11 cellular contexts compared by ENCODE assay signal in genomic region chr11:77449784-77450183, GRCh38.
"Had no signal": no experiment of that assay in that cellular context is flagged by ENCODE, and none has a peak within 500 bp of the region (broad histone marks: within the 10 kb centered on the region; RNA-seq: fewer than 3 reads in every experiment).

No MANE protein-coding gene starts in this region.

- H3K4me3 Mint-ChIP-seq: activated B cell treated with CpG ODN at 0.5 μM for 24 hours had no signal

- H3K27me3 ChIP-seq: sigmoid colon, thyroid gland had no signal

- H3K9me3 Mint-ChIP-seq: activated B cell treated with CpG ODN at 0.5 μM for 24 hours had no signal

- H3K27ac ChIP-seq: sigmoid colon had no signal

- H3K9me3 ChIP-seq: sigmoid colon, thyroid gland had no signal

- DNase-seq: activated B cell treated with CpG ODN at 0.5 μM for 24 hours; activated CD8-positive, alpha-beta memory T cell treated with anti-CD3 and anti-CD28 coated beads, Interleukin-2, amount 10 ng/mL, durations not matched to agents 7 days and 5 days; activated gamma-delta T cell; activated T-cell treated with anti-CD3 and anti-CD28 coated beads, Interleukin-2, amount 50 U/mL, for 1 hour; islet precursor cell; midbrain; sigmoid colon; stimulated activated CD4-positive, alpha-beta T cell treated with anti-CD3 and anti-CD28 coated beads, Interleukin-1b, Interleukin-23, amount 100 ng/mL, for 48 hours; SW 1271; thyroid gland had no signal

- H3K4me1 ChIP-seq: sigmoid colon had no signal

- H3K36me3 ChIP-seq: sigmoid colon, thyroid gland had no signal

- H3K4me3 ChIP-seq: lung, sigmoid colon, thyroid gland had no signal
